17 cellular contexts compared by ENCODE assay signal in genomic region chr1:227261501-227261900, GRCh38. TPM values are rescaled to one million over a fixed set of nuclear protein-coding genes. Genes with fewer than 3 reads are reported as not detected.
DNase-seq lines count a peak whose midpoint lies in the region; ATAC-seq and TF ChIP-seq lines count a peak whose summit lies in the region.
"Had no signal": no experiment of that assay in that cellular context is flagged by ENCODE, and none has a peak within 500 bp of the region (broad histone marks: within the 10 kb centered on the region; RNA-seq: fewer than 3 reads in every experiment).

No MANE protein-coding gene starts in this region.

- ATAC-seq in GM21423 (IDR thresholded peaks at IDR 0.05; ENCODE audit: unreplicated experiment): no peak

- H3K4me1 ChIP-seq in breast epithelium: no peaks in the 10 kb centered on the region
- H3K4me1 ChIP-seq in HEK293 (ENCODE audit: control insufficient read depth, insufficient read depth, low read length): peaks cover 2% of the 10 kb centered on the region; the same call in 1 of the 2 replicates
- H3K4me1 ChIP-seq: BE2C, BLaER1 had no signal

- no peaks in the 10 kb centered on the region for H3K9me3 ChIP-seq in breast epithelium
- H3K9me3 ChIP-seq in HEK293 (ENCODE audit: control insufficient read depth, insufficient read depth, low read depth, low read length): no peaks in the 10 kb centered on the region
- H3K9me3 ChIP-seq: BE2C, BLaER1 had no signal

- H3K4me3 Mint-ChIP-seq in MCF 10A (ENCODE audit: unreplicated experiment): no peak overlapping the region
- no peak overlapping the region for H3K4me3 Mint-ChIP-seq in progenitor cell of endocrine pancreas (ENCODE audit: low read depth)
- H3K4me3 Mint-ChIP-seq: CD14-positive monocyte; CD4-positive, alpha-beta memory T cell; CD4-positive, CD25-positive, alpha-beta regulatory T cell; CD8-positive, alpha-beta memory T cell had no signal

- intact Hi-C loops in MCF 10A (cut with micrococcal nuclease) (no loop called here), breast epithelium (cut with DNase I; ENCODE audit: low total_unique reads) (no loop called here)

- H3K4me1 Mint-ChIP-seq in MCF 10A (ENCODE audit: insufficient read depth, unreplicated experiment) (peaks cover 16% of the 10 kb centered on the region), progenitor cell of endocrine pancreas (ENCODE audit: low read depth) (no peaks in the 10 kb centered on the region)
- H3K4me1 Mint-ChIP-seq: CD14-positive monocyte; CD4-positive, alpha-beta memory T cell; CD4-positive, CD25-positive, alpha-beta regulatory T cell; CD8-positive, alpha-beta memory T cell had no signal

- H3K9me3 Mint-ChIP-seq in MCF 10A (ENCODE audit: unreplicated experiment) (no peaks in the 10 kb centered on the region), progenitor cell of endocrine pancreas (ENCODE audit: low read depth) (no peaks in the 10 kb centered on the region)
- H3K9me3 Mint-ChIP-seq: CD14-positive monocyte; CD4-positive, alpha-beta memory T cell; CD8-positive, alpha-beta memory T cell had no signal

- H3K36me3 ChIP-seq in breast epithelium (no peaks in the 10 kb centered on the region), HEK293 (ENCODE audit: control insufficient read depth in 2 of 2, insufficient read depth in 1 of 2, low read length in 2 of 2) (no peaks in the 10 kb centered on the region)
- H3K36me3 ChIP-seq: BE2C, BLaER1 had no signal

- no peaks in the 10 kb centered on the region for H3K27me3 ChIP-seq in breast epithelium
- H3K27me3 ChIP-seq: BE2C, BLaER1 had no signal

- TF ChIP-seq CTCF in MCF 10A (IDR thresholded peaks at IDR 0.05; ENCODE audit: unreplicated experiment) (no peak), breast epithelium (IDR thresholded peaks at IDR 0.05) (no peak), HEK293 (tag by site-specific recombination; IDR thresholded peaks at IDR 0.05) (no peak), progenitor cell of endocrine pancreas (IDR thresholded peaks at IDR 0.05; ENCODE audit: unreplicated experiment) (no peak)

- no peaks in the 10 kb centered on the region for H3K27me3 Mint-ChIP-seq in MCF 10A (ENCODE audit: insufficient read depth, unreplicated experiment)
- H3K27me3 Mint-ChIP-seq in progenitor cell of endocrine pancreas: no peaks in the 10 kb centered on the region

- H3K27ac Mint-ChIP-seq in MCF 10A (ENCODE audit: low read depth, unreplicated experiment): peak overlapping the region; percentile 6
- H3K27ac Mint-ChIP-seq in progenitor cell of endocrine pancreas: peak overlapping the region; percentile 28
- H3K27ac Mint-ChIP-seq: CD14-positive monocyte; CD4-positive, alpha-beta memory T cell; CD4-positive, CD25-positive, alpha-beta regulatory T cell; CD8-positive, alpha-beta memory T cell had no signal

- POLR2A ChIA-PET in MCF 10A (lab: Yijun Ruan, JAX): interaction anchor here (1.4 kb wide), 1 partner anchor 33 kb away, joined by 3 read pairs; no protein-coding TSS in a partner anchor
- POLR2A ChIA-PET in HEK293 (lab: Yijun Ruan, JAX): interaction anchor here (0.6 kb wide), 1 partner anchor 724 kb away, joined by 5 read pairs; no protein-coding TSS in a partner anchor

- DNase-seq in MCF 10A (ENCODE audit: unreplicated experiment) (no peak), breast epithelium (ENCODE audit: low spot score in 2 of 2) (no peak), progenitor cell of endocrine pancreas (ENCODE audit: low spot score, unreplicated experiment) (no peak), superior temporal gyrus (ENCODE audit: extremely low spot score) (no peak)
- DNase-seq: 8988T; BE2C; C1 segment of cervical spinal cord; CD4-positive, alpha-beta memory T cell; CD4-positive, CD25-positive, alpha-beta regulatory T cell; CD8-positive, alpha-beta memory T cell; COR-L47; DMS79 treated with DMSO at 0.1 percent for 48 hours; GF-D8 had no signal

- no peak for TF ChIP-seq POLR2A in breast epithelium (IDR thresholded peaks at IDR 0.05)

- CTCF ChIA-PET in MCF 10A (lab: Yijun Ruan, JAX): no interaction called here
- CTCF ChIA-PET in HEK293 (lab: Yijun Ruan, JAX): no interaction called here

- no peak overlapping the region for H3K27ac ChIP-seq in breast epithelium
- H3K27ac ChIP-seq in HEK293 (ENCODE audit: extremely low read depth, low read depth, low read length): no peak overlapping the region
- H3K27ac ChIP-seq: BLaER1 had no signal

- peaks cover 6% of the 10 kb centered on the region for H3K36me3 Mint-ChIP-seq in MCF 10A (ENCODE audit: insufficient read depth, unreplicated experiment)
- no peaks in the 10 kb centered on the region for H3K36me3 Mint-ChIP-seq in progenitor cell of endocrine pancreas (ENCODE audit: insufficient read depth)
- H3K36me3 Mint-ChIP-seq: CD14-positive monocyte; CD4-positive, alpha-beta memory T cell; CD4-positive, CD25-positive, alpha-beta regulatory T cell; CD8-positive, alpha-beta memory T cell had no signal

- BruUV-seq in MCF 10A (replicated peaks; lab: Mats Ljungman, UMichigan): no TSS peak

- H3K4me3 ChIP-seq in breast epithelium (no peak overlapping the region), HEK293 (ENCODE audit: low read depth, low read length) (no peak overlapping the region)
- H3K4me3 ChIP-seq: BLaER1 had no signal

TF ChIP-seq in HEK293, 187 proteins besides CTCF, POLR2A, EP300 and RAD21:
- TF ChIP-seq ZNF529 (tag by site-specific recombination; IDR thresholded peaks at IDR 0.05; ENCODE audit: insufficient replicate concordance): no peak
- TF ChIP-seq BCL11B (tag by site-specific recombination; IDR thresholded peaks at IDR 0.05; ENCODE audit: low read depth): no peak
- no peak for TF ChIP-seq ZNF350 (tag by site-specific recombination; IDR thresholded peaks at IDR 0.05)
- peak; percentile 96 for TF ChIP-seq ZNF600 (tag by site-specific recombination; IDR thresholded peaks at IDR 0.05)
- peak; percentile 75 for TF ChIP-seq SCRT2 (tag by site-specific recombination; IDR thresholded peaks at IDR 0.05)

RNA-seq across cellular contexts. Expression of gene CDC42BPA, which starts 56.8 kb away (rescaled TPM):
- 88.8 and 102 TPM in 2 replicates for total RNA-seq in MCF 10A (2022)
- total RNA-seq in breast epithelium: 10 to 100 TPM; 39.8 to 54.7 (median 46.7) TPM
- 32.7 and 35.3 TPM in 2 replicates for total RNA-seq in progenitor cell of endocrine pancreas
